8 cellular contexts compared by ENCODE assay signal in the genomic region with DNA sequence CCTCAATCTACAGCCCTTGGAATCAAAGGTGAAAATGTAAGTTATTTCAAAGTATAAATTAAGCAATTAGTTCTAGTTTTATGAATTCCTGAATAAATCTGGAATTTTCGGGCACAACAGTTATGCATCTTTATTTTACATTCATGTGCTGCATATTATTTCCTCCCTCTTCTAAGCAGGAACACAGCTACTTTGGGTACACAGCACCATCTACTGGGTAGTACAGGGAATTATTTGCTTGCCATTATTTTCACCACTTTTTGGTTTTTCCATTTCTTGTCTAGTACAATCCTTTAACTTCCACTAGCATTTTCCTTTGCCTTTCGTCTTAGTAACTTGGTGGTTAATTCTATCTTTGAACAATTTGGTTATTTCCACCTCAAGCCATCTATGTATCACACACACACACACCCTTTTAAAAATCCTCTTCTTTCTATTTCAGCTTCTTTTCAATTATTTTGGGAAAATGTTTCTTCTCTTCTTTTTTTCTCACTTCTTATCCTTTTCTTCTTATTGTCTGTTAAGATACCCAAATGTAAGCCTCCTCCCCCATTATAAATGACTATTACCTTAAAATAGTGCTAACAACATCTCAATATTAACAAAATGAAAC.
DNase-seq lines count a peak whose midpoint lies in the region; ATAC-seq and TF ChIP-seq lines count a peak whose summit lies in the region.

No MANE protein-coding gene starts in this region.

- TF ChIP-seq CTCF in heart right ventricle (IDR thresholded peaks at IDR 0.05) = peak in 7 of 9 donors; percentile 17 to 50 (median 43)
- peak; percentile 9 for TF ChIP-seq CTCF in lung (IDR thresholded peaks at IDR 0.05; ENCODE audit: control extremely low read depth, extremely low read depth)

- H3K27me3 ChIP-seq in heart right ventricle = no peaks in the 10 kb centered on the region
- no peaks in the 10 kb centered on the region for H3K27me3 ChIP-seq in lung (ENCODE audit: control insufficient read depth, insufficient read depth)

- no peaks in the 10 kb centered on the region for H3K36me3 Mint-ChIP-seq in T-cell

- intact Hi-C loops in heart right ventricle (cut with DNase I) = no loop called here
- intact Hi-C loops in Right ventricle myocardium inferior (cut with DNase I) = no loop called here

- H3K4me1 ChIP-seq in heart right ventricle = no peaks in the 10 kb centered on the region
- H3K4me1 ChIP-seq in lung (ENCODE audit: control insufficient read depth in 2 of 2, insufficient read depth in 2 of 2, low read length in 2 of 2) = no peaks in the 10 kb centered on the region

- H3K9me3 ChIP-seq in heart right ventricle (peaks cover 0 to 21% (median 12%) of the 10 kb centered on the region in 11 donors), lung (ENCODE audit: control insufficient read depth in 2 of 2, insufficient read depth in 1 of 2, low read length in 1 of 2) (no peaks in the 10 kb centered on the region)

- H3K4me1 Mint-ChIP-seq in T-cell = no peaks in the 10 kb centered on the region

- H3K27me3 Mint-ChIP-seq in T-cell = peaks cover 2 to 9% of the 10 kb centered on the region in 2 donors

- no peaks in the 10 kb centered on the region for H3K36me3 ChIP-seq in heart right ventricle
- no peaks in the 10 kb centered on the region for H3K36me3 ChIP-seq in lung (ENCODE audit: control insufficient read depth in 2 of 2, insufficient read depth in 2 of 2, low read length in 2 of 2)

- H3K4me3 ChIP-seq in heart right ventricle = no peak overlapping the region
- no peak overlapping the region for H3K4me3 ChIP-seq in lung

- no peak for ATAC-seq in heart right ventricle
- ATAC-seq in Right ventricle myocardium inferior = no peak
- no peak for ATAC-seq in lung (ENCODE audit: insufficient read depth, low FRiP score)
- no peak for ATAC-seq in T-cell (replicated peaks in 1 of 4)
- ATAC-seq in GM21529 (IDR thresholded peaks at IDR 0.05; ENCODE audit: unreplicated experiment) = no peak

- H3K9me3 Mint-ChIP-seq in T-cell = peaks cover 14 to 28% (median 19%) of the 10 kb centered on the region in 3 donors

- no peak overlapping the region for H3K27ac Mint-ChIP-seq in T-cell

- POLR2A ChIA-PET in T-cell (lab: Charles Lee) = no interaction called here

- H3K27ac ChIP-seq in heart right ventricle (no peak overlapping the region), lung (ENCODE audit: low read depth in 1 of 2, low read length in 1 of 2) (no peak overlapping the region)

- DNase-seq in heart right ventricle (no peak), Right ventricle myocardium inferior (ENCODE audit: missing footprints) (no peak), NCI-H1417 treated with DMSO at 0.1 percent for 48 hours (lab: John Stamatoyannopoulos, UW) (peak; percentile 6), amniotic epithelial cell (ENCODE audit: low read depth) (peak; percentile 72), lung (ENCODE audit: low spot score) (no peak), T-cell (no peak), hippocampal formation (lab: John Stamatoyannopoulos, UW) (no peak)

- CTCF ChIA-PET in T-cell (lab: Charles Lee) = no interaction called here

- no peak overlapping the region for H3K4me3 Mint-ChIP-seq in T-cell

- WGBS in heart right ventricle, 2 donors = 32 to 38% methylated on average over 2 of the region's 2 CpGs
- WGBS in lung, 2 donors = 31 to 34% methylated on average over 2 of the region's 2 CpGs

Comparison
In these comparisons a context has a peak if more than half of its experiments do, and no peak if none do; other contexts are left out.
1. DNase-seq: peak in NCI-H1417 treated with DMSO at 0.1 percent for 48 hours (single experiment) and amniotic epithelial cell (single experiment); none in heart right ventricle (0 of 2), Right ventricle myocardium inferior (single experiment), lung (single experiment), T-cell (0 of 34) and hippocampal formation (0 of 2).